In genomic region chr19:4523306-4524110, GRCh38 we compare ENCODE assay signal across 1 cellular context.
TF ChIP-seq lines count a peak whose summit lies in the region.

No MANE protein-coding gene starts in this region.

TF ChIP-seq in endothelial cell of umbilical vein, 7 proteins besides CTCF, POLR2A, EP300 and RAD21 (continued from another document):
- TF ChIP-seq POLR2AphosphoS5 (IDR thresholded peaks at IDR 0.05; ENCODE audit: insufficient read depth, low read depth, low read length) = no peak
- no peak for TF ChIP-seq EZH2 (IDR thresholded peaks at IDR 0.05; ENCODE audit: borderline replicate concordance, low read depth, low read length, severe bottlenecking)
- no peak for TF ChIP-seq JUN (IDR thresholded peaks at IDR 0.05; ENCODE audit: borderline replicate concordance, insufficient read depth, insufficient read length, low read depth)
